Comparison of ENCODE assay signal across 19 cellular contexts in the genomic region with DNA sequence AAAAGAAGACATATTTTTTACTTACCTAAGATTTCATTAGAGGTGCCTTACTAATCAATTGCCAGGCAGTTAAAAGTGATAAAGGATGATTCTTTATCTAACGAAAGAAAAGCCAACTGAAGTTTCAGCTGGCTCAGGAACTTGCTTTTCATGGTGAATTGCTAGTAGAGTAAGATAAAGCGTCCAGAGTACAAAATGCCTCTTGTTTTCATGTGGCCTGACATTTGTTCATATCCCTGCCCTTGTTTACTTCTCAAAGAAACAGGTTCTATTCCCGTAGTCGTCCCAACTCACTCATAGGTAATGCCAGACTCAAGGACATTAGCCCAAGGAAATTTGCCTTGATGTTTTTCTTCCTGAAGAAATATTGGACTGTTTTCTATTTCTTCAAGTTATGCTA.
DNase-seq lines count a peak whose midpoint lies in the region; ATAC-seq, FAIRE-seq and TF ChIP-seq lines count a peak whose summit lies in the region.
"Had no signal": no experiment of that assay in that cellular context is flagged by ENCODE, and none has a peak within 500 bp of the region (broad histone marks: within the 10 kb centered on the region; RNA-seq: fewer than 3 reads in every experiment).

No MANE protein-coding gene starts in this region.

- peak overlapping the region in 3 of 5 experiments; percentile 18 to 94 (median 84) for H3K27ac Mint-ChIP-seq in brain
- no peak overlapping the region for H3K27ac Mint-ChIP-seq in stimulated activated memory B cell treated with anti-CD40 and anti-IgM and Interleukin-4, amounts not matched to agents 10 μg/mL and 1 μg/mL and 100 μg/mL, for 72 hours
- H3K27ac Mint-ChIP-seq: activated naive CD8-positive, alpha-beta T cell treated with anti-CD3 and anti-CD28 coated beads for 36 hours; CD8-positive, alpha-beta memory T cell; IgD-negative memory B cell had no signal

- H3K4me1 Mint-ChIP-seq in brain, result peaks cover 71% of the 10 kb centered on the region
- peaks cover 11% of the 10 kb centered on the region for H3K4me1 Mint-ChIP-seq in stimulated activated memory B cell treated with anti-CD40 and anti-IgM and Interleukin-4, amounts not matched to agents 10 μg/mL and 1 μg/mL and 100 μg/mL, for 72 hours

- peak overlapping the region; percentile 27 for H3K14ac ChIP-seq in trophoblast cell (ENCODE audit: low read length)

- peaks cover 35% of the 10 kb centered on the region for H3K79me1 ChIP-seq in trophoblast cell (ENCODE audit: low read length)

- H3K36me3 ChIP-seq in trophoblast cell (ENCODE audit: control insufficient read depth in 1 of 2, insufficient read depth in 2 of 2, low read length in 2 of 2) (no peaks in the 10 kb centered on the region), thymus (ENCODE audit: control insufficient read depth, insufficient read depth) (no peaks in the 10 kb centered on the region)

- peak; percentile 28 for ATAC-seq in left colon
- ATAC-seq in stimulated activated memory B cell treated with anti-CD40 and anti-IgM and Interleukin-4, amounts not matched to agents 10 μg/mL and 1 μg/mL and 100 μg/mL, for 72 hours, result no peak
- ATAC-seq: GM12878 had no signal

- no peak overlapping the region for H3K4me2 ChIP-seq in trophoblast cell (ENCODE audit: low read length)

- TF ChIP-seq CTCF in brain (conservative IDR thresholded peaks at IDR 0.05), result no peak

- H2BK5ac ChIP-seq in trophoblast cell (ENCODE audit: low read depth, low read length, poor library complexity), result peak overlapping the region; percentile 85

- H3K9ac ChIP-seq in trophoblast cell (ENCODE audit: low read length), result no peak overlapping the region
- H3K9ac ChIP-seq: GM23248 had no signal

- no peaks in the 10 kb centered on the region for H3K27me3 Mint-ChIP-seq in brain
- no peaks in the 10 kb centered on the region for H3K27me3 Mint-ChIP-seq in stimulated activated memory B cell treated with anti-CD40 and anti-IgM and Interleukin-4, amounts not matched to agents 10 μg/mL and 1 μg/mL and 100 μg/mL, for 72 hours
- H3K27me3 Mint-ChIP-seq: activated naive CD8-positive, alpha-beta T cell treated with anti-CD3 and anti-CD28 coated beads for 36 hours; IgD-negative memory B cell had no signal

- no peaks in the 10 kb centered on the region for H3K27me3 ChIP-seq in trophoblast cell (ENCODE audit: insufficient read depth, low read length)
- H3K27me3 ChIP-seq in thymus (ENCODE audit: control insufficient read depth, insufficient read depth), result no peaks in the 10 kb centered on the region

- H3K79me2 ChIP-seq in trophoblast cell (ENCODE audit: control insufficient read depth, insufficient read depth, low read length, poor library complexity), result peaks cover 6% of the 10 kb centered on the region

- H2AK5ac ChIP-seq in trophoblast cell (ENCODE audit: low read length), result no peak overlapping the region

- no peaks in the 10 kb centered on the region for H3K36me3 Mint-ChIP-seq in brain
- H3K36me3 Mint-ChIP-seq in stimulated activated memory B cell treated with anti-CD40 and anti-IgM and Interleukin-4, amounts not matched to agents 10 μg/mL and 1 μg/mL and 100 μg/mL, for 72 hours, result peaks cover 5% of the 10 kb centered on the region

- intact Hi-C loops in left colon (cut with DNase I, micrococcal nuclease), result loop anchor here (10.0 kb wide), 2 partner anchors 304 to 574 kb away; no protein-coding TSS in a partner anchor

- no peak overlapping the region for H3K4me3 Mint-ChIP-seq in brain
- H3K4me3 Mint-ChIP-seq in stimulated activated memory B cell treated with anti-CD40 and anti-IgM and Interleukin-4, amounts not matched to agents 10 μg/mL and 1 μg/mL and 100 μg/mL, for 72 hours, result no peak overlapping the region
- H3K4me3 Mint-ChIP-seq: activated naive CD8-positive, alpha-beta T cell treated with anti-CD3 and anti-CD28 coated beads for 36 hours; CD8-positive, alpha-beta memory T cell; IgD-negative memory B cell; neural crest cell had no signal

- H2BK12ac ChIP-seq in trophoblast cell (ENCODE audit: low read length), result no peak overlapping the region

- peak overlapping the region; percentile 56 for H2BK120ac ChIP-seq in trophoblast cell (ENCODE audit: insufficient read depth, low read length, poor library complexity)

- H3K27ac ChIP-seq in trophoblast cell (ENCODE audit: low read depth, low read length) (peak overlapping the region; percentile 96), thymus (ENCODE audit: low read depth) (peak overlapping the region; percentile 47)
- H3K27ac ChIP-seq: GM23248 had no signal

- no peak overlapping the region for H3K23ac ChIP-seq in trophoblast cell (ENCODE audit: low read length)

- DNase-seq in left colon (no peak), trophoblast cell (no peak), NOMO-1 treated with dmso at 0.1 percent for 144 hours (lab: John Stamatoyannopoulos, UW; ENCODE audit: unreplicated experiment) (no peak), HTR-8/SVneo (ENCODE audit: insufficient read length, low spot score) (no peak)
- DNase-seq in activated CD4-positive, alpha-beta T cell treated with anti-CD3 and anti-CD28 coated beads, Interleukin-2, amount 50 U/mL, for 4 hours, result no peak
- DNase-seq: activated naive CD8-positive, alpha-beta T cell treated with anti-CD3 and anti-CD28 coated beads for 36 hours; CD8-positive, alpha-beta memory T cell; DMS79; GM23248; hippocampal formation; NCI-H1417 treated with DMSO at 0.1 percent for 48 hours; NCI-H510A treated with DMSO at 0.1 percent for 48 hours; stimulated activated CD8-positive, alpha-beta memory T cell treated with anti-CD3 and anti-CD28 coated beads, Interleukin-4, amount 100 ng/mL, for 48 hours had no signal

- H3K18ac ChIP-seq in trophoblast cell (ENCODE audit: low read length), result no peak overlapping the region

- H3K4me3 ChIP-seq in trophoblast cell (ENCODE audit: low read depth, low read length) (no peak overlapping the region), thymus (ENCODE audit: low read length) (no peak overlapping the region)
- H3K4me3 ChIP-seq: GM12878, GM23248 had no signal

- H4K8ac ChIP-seq in trophoblast cell (ENCODE audit: low read depth, low read length), result peak overlapping the region; percentile 76

- H3K9me3 Mint-ChIP-seq in brain, result peaks cover 0 to 11% (median 2%) of the 10 kb centered on the region in 5 experiments
- no peaks in the 10 kb centered on the region for H3K9me3 Mint-ChIP-seq in stimulated activated memory B cell treated with anti-CD40 and anti-IgM and Interleukin-4, amounts not matched to agents 10 μg/mL and 1 μg/mL and 100 μg/mL, for 72 hours
- H3K9me3 Mint-ChIP-seq: activated naive CD8-positive, alpha-beta T cell treated with anti-CD3 and anti-CD28 coated beads for 36 hours; CD8-positive, alpha-beta memory T cell; IgD-negative memory B cell had no signal

- H3K4ac ChIP-seq in trophoblast cell (ENCODE audit: low read depth, low read length), result no peak overlapping the region

- no peaks in the 10 kb centered on the region for H3K9me3 ChIP-seq in trophoblast cell (ENCODE audit: insufficient read depth, low read depth, low read length)
- no peaks in the 10 kb centered on the region for H3K9me3 ChIP-seq in thymus (ENCODE audit: control insufficient read depth)

- no CpG with 5 or more reads among the region's 4 CpGs for WGBS in trophoblast cell (ENCODE audit: extremely low coverage, insufficient coverage, insufficient read length)
- WGBS in thymus, result 92% methylated on average over 4 of the region's 4 CpGs

- FAIRE-seq in HTR-8/SVneo (lab: Jason Lieb, UNC), result no peak

- no peak overlapping the region for H4K12ac ChIP-seq in trophoblast cell (ENCODE audit: low read depth, low read length)

- H2AFZ ChIP-seq in trophoblast cell (ENCODE audit: insufficient read depth, low read length, poor library complexity), result no peak overlapping the region
- H2AFZ ChIP-seq: GM23248 had no signal

- H3K4me1 ChIP-seq in trophoblast cell (ENCODE audit: control insufficient read depth in 1 of 2, insufficient read depth in 2 of 2, low read length in 2 of 2) (peaks cover 10 to 16% of the 10 kb centered on the region in 2 experiments), thymus (ENCODE audit: control insufficient read depth, insufficient read depth, low read length) (peaks cover 19% of the 10 kb centered on the region)

- no peak overlapping the region for H4K91ac ChIP-seq in trophoblast cell (ENCODE audit: low read depth, low read length)
